ENCODE assay signal across 1 cellular context in the genomic region with DNA sequence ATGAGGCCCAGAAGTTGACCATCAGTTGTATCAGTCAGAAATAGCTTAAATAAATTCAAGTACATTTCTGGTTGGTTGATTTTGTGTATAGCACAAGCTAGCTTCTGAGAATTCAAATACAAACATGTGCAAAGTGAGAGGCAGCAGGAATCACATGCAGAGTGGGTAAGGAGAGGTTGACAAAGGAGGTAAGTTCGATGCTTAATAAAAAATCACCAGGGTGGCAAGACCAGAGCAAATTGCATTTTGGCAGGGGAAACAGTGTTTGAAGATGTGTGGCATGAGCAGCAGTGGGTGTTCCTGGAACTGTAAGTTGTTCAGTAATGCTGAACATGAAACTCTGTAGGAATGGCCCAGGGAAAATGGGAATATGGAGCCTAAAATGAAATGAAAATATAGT.
TF ChIP-seq lines count a peak whose summit lies in the region.

No MANE protein-coding gene starts in this region.

TF ChIP-seq in IMR-90, 13 proteins besides CTCF, POLR2A, EP300 and RAD21:
- TF ChIP-seq BHLHE40 (IDR thresholded peaks at IDR 0.05; ENCODE audit: low read depth, low read length) = no peak
- TF ChIP-seq RCOR1 (IDR thresholded peaks at IDR 0.05; ENCODE audit: insufficient replicate concordance, low read length) = no peak
